31 cellular contexts compared by ENCODE assay signal in genomic region chr13:32383836-32384618, GRCh38.
"Had no signal": no experiment of that assay in that cellular context is flagged by ENCODE, and none has a peak within 500 bp of the region (broad histone marks: within the 10 kb centered on the region; RNA-seq: fewer than 3 reads in every experiment).

No MANE protein-coding gene starts in this region.

- H3K4me1 ChIP-seq: adrenal gland, ascending aorta had no signal

- H3K4me3 ChIP-seq: adrenal gland, ascending aorta had no signal

- FAIRE-seq: TTC549 had no signal

- ATAC-seq: activated CD4-positive, alpha-beta T cell treated with anti-CD3 and anti-CD28 coated beads for 36 hours; activated CD4-positive, CD25-positive, alpha-beta regulatory T cell treated with anti-CD3 and anti-CD28 coated beads, Interleukin-2, amount 50 U/mL, for 24 hours; activated CD8-positive, alpha-beta memory T cell treated with anti-CD3 and anti-CD28 coated beads, Interleukin-2, amount 10 ng/mL, durations not matched to agents 7 days and 5 days; activated CD8-positive, alpha-beta T cell treated with anti-CD3 and anti-CD28 coated beads, Interleukin-2, amount 10 ng/mL, durations not matched to agents 7 days and 5 days; activated naive CD4-positive, alpha-beta T cell treated with anti-CD3 and anti-CD28 coated beads, Interleukin-2, amount 50 U/mL, for 72 hours; activated T-cell treated with anti-CD3 and anti-CD28 coated beads, Interleukin-2, amount 50 U/mL, for 4 hours; activated T-cell treated with anti-CD3 and anti-CD28 coated beads, Interleukin-2, amount 50 U/mL, for 72 hours; activated T-helper 17 cell treated with anti-CD3 and anti-CD28 coated beads, Interleukin-2, amount 50 U/mL, for 72 hours had no signal

- H3K27me3 ChIP-seq: adrenal gland, ascending aorta had no signal

- H3K36me3 ChIP-seq: adrenal gland, ascending aorta had no signal

- H3K9me3 ChIP-seq: adrenal gland, ascending aorta had no signal

- H3K27ac ChIP-seq: adrenal gland, ascending aorta, VCaP had no signal

- DNase-seq: activated CD4-positive, alpha-beta memory T cell treated with anti-CD3 and anti-CD28 coated beads, Interleukin-2, amount 10 ng/mL, durations not matched to agents 7 days and 5 days; activated CD4-positive, alpha-beta T cell treated with anti-CD3 and anti-CD28 coated beads for 1 hour; activated CD4-positive, alpha-beta T cell treated with anti-CD3 and anti-CD28 coated beads for 36 hours; activated CD4-positive, alpha-beta T cell treated with anti-CD3 and anti-CD28 coated beads for 48 hours; activated CD4-positive, alpha-beta T cell treated with anti-CD3 and anti-CD28 coated beads, Interleukin-2, amount 10 ng/mL, durations not matched to agents 7 days and 5 days; activated CD4-positive, alpha-beta T cell treated with anti-CD3 and anti-CD28 coated beads, Interleukin-2, amount 50 U/mL, for 48 hours; activated CD4-positive, CD25-positive, alpha-beta regulatory T cell; activated CD8-positive, alpha-beta memory T cell treated with anti-CD3 and anti-CD28 coated beads for 24 hours; activated CD8-positive, alpha-beta memory T cell treated with anti-CD3 and anti-CD28 coated beads, Interleukin-2, amount 10 ng/mL, durations not matched to agents 7 days and 5 days; activated CD8-positive, alpha-beta memory T cell treated with anti-CD3 and anti-CD28 coated beads, Interleukin-2, amount 50 U/mL, for 48 hours; activated CD8-positive, alpha-beta T cell treated with anti-CD3 and anti-CD28 coated beads, Interleukin-2, amount 10 ng/mL, durations not matched to agents 7 days and 5 days; activated effector memory CD4-positive, alpha-beta T cell treated with anti-CD3 and anti-CD28 coated beads, Interleukin-2, amount 50 U/mL, for 16 hours; activated gamma-delta T cell treated with Interleukin-2 at 50 U/mL for 16 hours; activated naive CD4-positive, alpha-beta T cell; activated naive CD4-positive, alpha-beta T cell treated with anti-CD3 and anti-CD28 coated beads for 36 hours; activated naive CD4-positive, alpha-beta T cell treated with anti-CD3 and anti-CD28 coated beads, Interleukin-2, amount 50 U/mL, for 16 hours; activated naive CD8-positive, alpha-beta T cell treated with anti-CD3 and anti-CD28 coated beads for 36 hours; activated T-cell treated with anti-CD3 and anti-CD28 coated beads, Interleukin-2, amount 50 U/mL, for 4 hours; activated T-cell treated with anti-CD3 and anti-CD28 coated beads, Interleukin-2, amount 50 U/mL, for 72 hours; adrenal gland; amniotic stem cell; central memory CD4-positive, alpha-beta T cell; T-helper 1 cell; T-helper 2 cell; T-helper 9 cell had no signal
